In genomic region chr17:2723997-2724782, GRCh38 we compare ENCODE assay signal across 9 cellular contexts. TPM values are rescaled to one million over a fixed set of nuclear protein-coding genes. Genes with fewer than 3 reads are reported as not detected.
A peak's percentile ranks its signal among the peaks of the same experiment; 100 is the strongest.
DNase-seq lines count a peak whose midpoint lies in the region; ATAC-seq, FAIRE-seq and TF ChIP-seq lines count a peak whose summit lies in the region.
"Had no signal": no experiment of that assay in that cellular context is flagged by ENCODE, and none has a peak within 500 bp of the region (broad histone marks: within the 10 kb centered on the region; RNA-seq: fewer than 3 reads in every experiment).

No MANE protein-coding gene starts in this region.

- no peaks in the 10 kb centered on the region for H3K79me2 ChIP-seq in endothelial cell of umbilical vein (ENCODE audit: control insufficient read depth, insufficient read depth, low read length)

- intact Hi-C loops in endothelial cell of umbilical vein (cut with micrococcal nuclease) = no loop called here

- dilution Hi-C loops in endothelial cell of umbilical vein (cut with MboI; ENCODE audit: extremely low pct_ligation_motif_present, low sequenced_read_pairs) = no loop called here

- peak overlapping the region; percentile 59 for H2AFZ ChIP-seq in endothelial cell of umbilical vein (ENCODE audit: low read depth, low read length)

- TF ChIP-seq CTCF in endothelial cell of umbilical vein (IDR thresholded peaks at IDR 0.05; ENCODE audit: extremely low read depth in 1 of 2, insufficient read depth in 1 of 2, low read depth in 1 of 2, low read length in 2 of 2) (no peak), type B pancreatic cell (conservative IDR thresholded peaks at IDR 0.05) (no peak)

- H3K4me1 ChIP-seq in endothelial cell of umbilical vein (ENCODE audit: control insufficient read depth, extremely low read depth, insufficient read depth, low read length) (no peaks in the 10 kb centered on the region), mucosa of rectum (ENCODE audit: control insufficient read depth in 2 of 2, insufficient read depth in 2 of 2, low read length in 2 of 2) (peaks cover 0 to 7% of the 10 kb centered on the region in 2 donors)

- H3K36me3 Mint-ChIP-seq in activated CD8-positive, alpha-beta memory T cell treated with anti-CD3 and anti-CD28 coated beads, Interleukin-2, amount 10 ng/mL, durations not matched to agents 7 days and 5 days = peaks cover 2% of the 10 kb centered on the region
- no peaks in the 10 kb centered on the region for H3K36me3 Mint-ChIP-seq in type B pancreatic cell

- H3K4me2 ChIP-seq in endothelial cell of umbilical vein (ENCODE audit: insufficient read depth, low read length) = peak overlapping the region; percentile 31

- peaks cover 37% of the 10 kb centered on the region for H3K27me3 Mint-ChIP-seq in activated CD8-positive, alpha-beta memory T cell treated with anti-CD3 and anti-CD28 coated beads, Interleukin-2, amount 10 ng/mL, durations not matched to agents 7 days and 5 days
- H3K27me3 Mint-ChIP-seq in type B pancreatic cell = peaks cover 39% of the 10 kb centered on the region

- H3K4me3 ChIP-seq in endothelial cell of umbilical vein (replicated peaks in 1 of 3; ENCODE audit: insufficient read depth in 1 of 3, low read depth in 1 of 3, low read length in 3 of 3) (no peak overlapping the region), mucosa of rectum (ENCODE audit: low read length in 2 of 2) (peak overlapping the region; percentile 35 to 41)

- POLR2A ChIA-PET in endothelial cell of umbilical vein (lab: Charles Lee) = interaction anchor here (0.6 kb wide), 1 partner anchor 10 kb away, joined by 6 read pairs; no protein-coding TSS in a partner anchor

- H3K9ac ChIP-seq in endothelial cell of umbilical vein (replicated peaks; ENCODE audit: extremely low read depth, insufficient read depth, low read length) (no peak overlapping the region), mucosa of rectum (ENCODE audit: low read depth in 1 of 2, low read length in 2 of 2) (peak overlapping the region in 1 of 2 donors; percentile 43)

- TF ChIP-seq POLR2A in endothelial cell of umbilical vein (IDR thresholded peaks at IDR 0.05; ENCODE audit: low read depth, low read length) = no peak

- DNase-seq in activated CD8-positive, alpha-beta memory T cell treated with anti-CD3 and anti-CD28 coated beads, Interleukin-2, amount 10 ng/mL, durations not matched to agents 7 days and 5 days = no peak
- DNase-seq in activated CD8-positive, alpha-beta memory T cell treated with anti-CD3 and anti-CD28 coated beads, Interleukin-2, amount 50 U/mL, for 48 hours = no peak
- DNase-seq in endothelial cell of umbilical vein (ENCODE audit: low read depth, low spot score) (no peak), type B pancreatic cell (ENCODE audit: extremely low spot score, unreplicated experiment) (no peak), NCI-H1048 (lab: John Stamatoyannopoulos, UW) (no peak), putamen (ENCODE audit: low spot score) (no peak)

- no peaks in the 10 kb centered on the region for H3K9me1 ChIP-seq in endothelial cell of umbilical vein (replicated peaks; ENCODE audit: control insufficient read depth, extremely low read depth, insufficient read depth, low read length)

- H3K4me3 Mint-ChIP-seq in activated CD8-positive, alpha-beta memory T cell treated with anti-CD3 and anti-CD28 coated beads, Interleukin-2, amount 10 ng/mL, durations not matched to agents 7 days and 5 days = no peak overlapping the region
- H3K4me3 Mint-ChIP-seq in type B pancreatic cell = peak overlapping the region; percentile 72

- H3K9me3 ChIP-seq in endothelial cell of umbilical vein (replicated peaks; ENCODE audit: control insufficient read depth, insufficient read depth, low read length) = no peaks in the 10 kb centered on the region
- H3K9me3 ChIP-seq in mucosa of rectum (ENCODE audit: control insufficient read depth in 2 of 2, low read length in 2 of 2) = no peaks in the 10 kb centered on the region

- H3K27ac Mint-ChIP-seq in activated CD8-positive, alpha-beta memory T cell treated with anti-CD3 and anti-CD28 coated beads, Interleukin-2, amount 10 ng/mL, durations not matched to agents 7 days and 5 days = no peak overlapping the region
- no peak overlapping the region for H3K27ac Mint-ChIP-seq in type B pancreatic cell

- H4K20me1 ChIP-seq in endothelial cell of umbilical vein (replicated peaks; ENCODE audit: control insufficient read depth, extremely low read depth, insufficient read depth, low read length) = no peaks in the 10 kb centered on the region

- ATAC-seq in activated CD8-positive, alpha-beta memory T cell treated with anti-CD3 and anti-CD28 coated beads, Interleukin-2, amount 10 ng/mL, durations not matched to agents 7 days and 5 days = peak; percentile 22
- ATAC-seq in HG02678 (IDR thresholded peaks at IDR 0.05; ENCODE audit: unreplicated experiment) = no peak

- H3K36me3 ChIP-seq in endothelial cell of umbilical vein (ENCODE audit: control insufficient read depth in 2 of 2, extremely low read depth in 1 of 2, insufficient read depth in 2 of 2, low read length in 2 of 2) (no peaks in the 10 kb centered on the region), mucosa of rectum (ENCODE audit: control insufficient read depth in 2 of 2, insufficient read depth in 2 of 2, low read length in 2 of 2) (no peaks in the 10 kb centered on the region)

- no peaks in the 10 kb centered on the region for H3K9me3 Mint-ChIP-seq in activated CD8-positive, alpha-beta memory T cell treated with anti-CD3 and anti-CD28 coated beads, Interleukin-2, amount 10 ng/mL, durations not matched to agents 7 days and 5 days (ENCODE audit: low read depth)
- H3K9me3 Mint-ChIP-seq in type B pancreatic cell = no peaks in the 10 kb centered on the region

- H3K27ac ChIP-seq in endothelial cell of umbilical vein (ENCODE audit: insufficient read depth, low read depth, low read length) (no peak overlapping the region), mucosa of rectum (ENCODE audit: low read depth in 2 of 2, low read length in 2 of 2) (peak overlapping the region; percentile 82 to 84)

- CTCF ChIA-PET in activated CD8-positive, alpha-beta memory T cell treated with anti-CD3 and anti-CD28 coated beads, Interleukin-2, amount 10 ng/mL, durations not matched to agents 7 days and 5 days (lab: Charles Lee) = interaction anchor here (0.8 to 1.5 kb wide), 2 partner anchors 62 to 341 kb away, joined by 3 to 7 read pairs; no protein-coding TSS in a partner anchor
- CTCF ChIA-PET in endothelial cell of umbilical vein (lab: Charles Lee) = interaction anchor here (1.1 to 1.5 kb wide), 3 partner anchors 11 to 288 kb away, joined by 3 read pairs; no protein-coding TSS in a partner anchor

- peaks cover 3% of the 10 kb centered on the region for H3K4me1 Mint-ChIP-seq in activated CD8-positive, alpha-beta memory T cell treated with anti-CD3 and anti-CD28 coated beads, Interleukin-2, amount 10 ng/mL, durations not matched to agents 7 days and 5 days
- H3K4me1 Mint-ChIP-seq in type B pancreatic cell (ENCODE audit: unreplicated experiment) = peaks cover 6% of the 10 kb centered on the region

- FAIRE-seq in endothelial cell of umbilical vein (lab: Jason Lieb, UNC) = no peak

- BruUV-seq in endothelial cell of umbilical vein (replicated peaks; lab: Mats Ljungman, UMichigan) = no TSS peak

- H3K27me3 ChIP-seq in endothelial cell of umbilical vein (ENCODE audit: control insufficient read depth in 2 of 2, insufficient read depth in 2 of 2, low read length in 2 of 2) = peaks cover 12 to 17% of the 10 kb centered on the region in 2 experiments
- H3K27me3 ChIP-seq in mucosa of rectum (ENCODE audit: control insufficient read depth in 2 of 2, insufficient read depth in 2 of 2, low read length in 2 of 2) = peaks cover 0 to 4% of the 10 kb centered on the region in 2 donors

TF ChIP-seq in endothelial cell of umbilical vein, 7 proteins besides CTCF, POLR2A, EP300 and RAD21:
- TF ChIP-seq EZH2 (IDR thresholded peaks at IDR 0.05; ENCODE audit: borderline replicate concordance, low read depth, low read length, severe bottlenecking) (peak; percentile 84), FOS (IDR thresholded peaks at IDR 0.05; ENCODE audit: borderline replicate concordance, insufficient read depth, low read length) (no peak), GATA2 (IDR thresholded peaks at IDR 0.05; ENCODE audit: insufficient read depth, insufficient read length, low read depth, low read length) (no peak), JUN (IDR thresholded peaks at IDR 0.05; ENCODE audit: borderline replicate concordance, insufficient read depth, insufficient read length, low read depth) (no peak), POLR2AphosphoS5 (IDR thresholded peaks at IDR 0.05; ENCODE audit: insufficient read depth, low read depth, low read length) (no peak), MYC (IDR thresholded peaks at IDR 0.05; ENCODE audit: low read depth, low read length) (no peak), MAX (IDR thresholded peaks at IDR 0.05; ENCODE audit: insufficient read depth, insufficient read length) (no peak)

RNA-seq across cellular contexts. Expression of gene CLUH, which starts 12.6 kb away (rescaled TPM):
- total RNA-seq in activated CD8-positive, alpha-beta memory T cell treated with anti-CD3 and anti-CD28 coated beads, Interleukin-2, amount 10 ng/mL, durations not matched to agents 7 days and 5 days = 10 to 100 TPM; 65.0 to 81.1 TPM
- 66.2 and 80.7 TPM in 2 replicates for total RNA-seq in endothelial cell of umbilical vein
- 33.8 and 49.8 TPM in 2 replicates for polyA plus RNA-seq in endothelial cell of umbilical vein
- polyA plus RNA-seq in endothelial cell of umbilical vein (2011; cell fraction: cytosol; rRNA removed) = 22.6 and 29.9 TPM in 2 replicates
- polyA plus RNA-seq in endothelial cell of umbilical vein (2011; cell fraction: nucleus; rRNA removed) = 168 and 174 TPM in 2 replicates
- 65.8 and 67.4 TPM in 2 replicates for polyA plus RNA-seq in endothelial cell of umbilical vein (2012)
- polyA minus RNA-seq in endothelial cell of umbilical vein = 29.4 and 30.1 TPM in 2 replicates
- polyA minus RNA-seq in endothelial cell of umbilical vein (2011; cell fraction: cytosol; rRNA and poly(A)+ RNA removed) = 36.4 TPM
- 26.1 and 50.0 TPM in 2 replicates for polyA minus RNA-seq in endothelial cell of umbilical vein (2011; cell fraction: nucleus; rRNA and poly(A)+ RNA removed)
- total RNA-seq in type B pancreatic cell (ENCODE audit: low replicate concordance) = 77.0 and 108 TPM in 2 replicates

RNA-seq across cellular contexts. Expression of gene CCDC92B, which starts 25.3 kb away (rescaled TPM):
- under 1 TPM in 1 of 2 experiments, not detected in 1; 0.12 TPM for total RNA-seq in activated CD8-positive, alpha-beta memory T cell treated with anti-CD3 and anti-CD28 coated beads, Interleukin-2, amount 10 ng/mL, durations not matched to agents 7 days and 5 days
- total RNA-seq in endothelial cell of umbilical vein (not detected in 2 replicates), type B pancreatic cell (ENCODE audit: low replicate concordance) (1.3 and 1.5 TPM in 2 replicates)
- not detected in 2 replicates for polyA plus RNA-seq in endothelial cell of umbilical vein
- polyA plus RNA-seq in endothelial cell of umbilical vein (2011; cell fraction: cytosol; rRNA removed) = not detected in 2 replicates
- not detected in 2 replicates for polyA plus RNA-seq in endothelial cell of umbilical vein (2011; cell fraction: nucleus; rRNA removed)
- polyA plus RNA-seq in endothelial cell of umbilical vein (2012) = not detected in 2 replicates
- not detected in 2 replicates for polyA minus RNA-seq in endothelial cell of umbilical vein
- polyA minus RNA-seq in endothelial cell of umbilical vein (2011; cell fraction: cytosol; rRNA and poly(A)+ RNA removed) = 0.41 TPM
- polyA minus RNA-seq in endothelial cell of umbilical vein (2011; cell fraction: nucleus; rRNA and poly(A)+ RNA removed) = not detected in 2 replicates
- total RNA-seq: glomerular endothelial cell had no signal

Comparison
In these comparisons a context has a peak if more than half of its experiments do, and no peak if none do; other contexts are left out.
1. H3K4me3 ChIP-seq: peak in mucosa of rectum (2 of 2); none in endothelial cell of umbilical vein (0 of 3).